Comparison of ENCODE assay signal across 8 cellular contexts in the genomic region with DNA sequence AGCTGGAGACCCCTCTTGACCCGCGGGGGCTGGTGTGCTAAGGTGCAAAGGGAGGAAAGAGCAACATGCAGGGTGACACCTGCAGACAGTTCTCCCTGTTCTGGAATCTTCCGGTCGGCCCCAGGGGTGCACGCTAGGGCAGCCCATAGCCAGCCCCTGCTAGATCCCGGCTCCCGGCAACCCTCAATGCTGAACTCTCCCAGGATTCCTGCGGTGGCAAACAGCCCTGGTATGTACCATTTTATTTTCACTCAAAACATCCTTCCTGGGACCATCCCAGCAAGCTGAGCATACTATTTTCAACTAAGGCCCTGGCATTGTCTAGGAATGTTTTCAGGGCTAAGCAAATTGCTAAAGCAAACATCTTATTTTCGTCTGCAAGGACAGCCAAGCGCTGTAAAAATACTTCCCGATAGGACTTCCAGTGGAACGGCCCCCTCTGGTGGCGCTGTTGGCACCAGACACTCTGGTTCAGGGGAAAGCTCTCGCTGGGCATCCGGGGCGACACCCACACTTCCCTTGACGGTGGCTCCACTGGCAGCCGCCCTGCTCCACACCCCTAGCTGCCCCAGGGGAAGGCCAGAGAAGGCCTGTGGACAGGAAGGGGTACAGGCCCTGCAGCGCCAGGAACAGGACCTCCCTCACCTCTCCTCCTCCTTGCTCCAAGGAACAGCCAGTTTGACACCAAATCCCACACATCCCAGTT.
A peak's percentile ranks its signal among the peaks of the same experiment; 100 is the strongest.
DNase-seq lines count a peak whose midpoint lies in the region; ATAC-seq and TF ChIP-seq lines count a peak whose summit lies in the region.

No MANE protein-coding gene starts in this region.

- H3K4me1 ChIP-seq in MM.1S (ENCODE audit: low read length) (peaks cover 11% of the 10 kb centered on the region; the same call in 1 of the 2 replicates), esophagus muscularis mucosa (peaks cover 99 to 100% (median 99%) of the 10 kb centered on the region in 4 donors), mucosa of stomach (ENCODE audit: control insufficient read depth, insufficient read depth, low read length) (peaks cover 76% of the 10 kb centered on the region)

- no peak for TF ChIP-seq POLR2A in esophagus muscularis mucosa (IDR thresholded peaks at IDR 0.05; ENCODE audit: low read depth)

- peaks cover under 1% of the 10 kb centered on the region for H3K9me3 Mint-ChIP-seq in stimulated activated memory B cell treated with anti-CD40 and anti-IgM and Interleukin-4, amounts not matched to agents 10 μg/mL and 1 μg/mL and 100 μg/mL, for 72 hours

- no peak for ATAC-seq in HG03159 (IDR thresholded peaks at IDR 0.05; ENCODE audit: unreplicated experiment)
- ATAC-seq in stimulated activated memory B cell treated with anti-CD40 and anti-IgM and Interleukin-4, amounts not matched to agents 10 μg/mL and 1 μg/mL and 100 μg/mL, for 72 hours, result no peak

- no peaks in the 10 kb centered on the region for H3K9me2 ChIP-seq in MM.1S (replicated peaks; ENCODE audit: insufficient read depth, low read length)

- no peak overlapping the region for H2AFZ ChIP-seq in MM.1S (ENCODE audit: low read length)

- TF ChIP-seq CTCF in MM.1S (IDR thresholded peaks at IDR 0.05; ENCODE audit: low read length) (peak; percentile 47), esophagus muscularis mucosa (IDR thresholded peaks at IDR 0.05) (peak; percentile 83 to 91 (median 86))

- no peaks in the 10 kb centered on the region for H3K36me3 ChIP-seq in MM.1S (replicated peaks; ENCODE audit: insufficient read depth, low read length)
- no peaks in the 10 kb centered on the region for H3K36me3 ChIP-seq in esophagus muscularis mucosa
- no peaks in the 10 kb centered on the region for H3K36me3 ChIP-seq in mucosa of stomach (ENCODE audit: control insufficient read depth, insufficient read depth, low read length)

- H3F3A ChIP-seq in MM.1S (ENCODE audit: insufficient read depth, low read length), result peaks cover 13% of the 10 kb centered on the region; the same call in 1 of the 2 replicates

- H4K20me1 ChIP-seq in MM.1S (ENCODE audit: insufficient read depth, low read length), result no peaks in the 10 kb centered on the region; the same call in 1 of the 2 replicates

- no peak overlapping the region for H3K27ac Mint-ChIP-seq in stimulated activated memory B cell treated with anti-CD40 and anti-IgM and Interleukin-4, amounts not matched to agents 10 μg/mL and 1 μg/mL and 100 μg/mL, for 72 hours

- no peak overlapping the region for H3K4me3 Mint-ChIP-seq in stimulated activated memory B cell treated with anti-CD40 and anti-IgM and Interleukin-4, amounts not matched to agents 10 μg/mL and 1 μg/mL and 100 μg/mL, for 72 hours

- H3K36me3 Mint-ChIP-seq in stimulated activated memory B cell treated with anti-CD40 and anti-IgM and Interleukin-4, amounts not matched to agents 10 μg/mL and 1 μg/mL and 100 μg/mL, for 72 hours, result no peaks in the 10 kb centered on the region

- no peaks in the 10 kb centered on the region for H3K79me2 ChIP-seq in MM.1S (ENCODE audit: low read length)

- H3K27ac ChIP-seq in MM.1S (ENCODE audit: low read length), result no peak overlapping the region
- peak overlapping the region; percentile 85 to 87 (median 87) for H3K27ac ChIP-seq in esophagus muscularis mucosa (replicated peaks in 1 of 4)

- intact Hi-C loops in esophagus muscularis mucosa (cut with DNase I), result loop anchor here (5.0 kb wide), 2 partner anchors 69 to 96 kb away; no protein-coding TSS in a partner anchor

- no peak for TF ChIP-seq EP300 in esophagus muscularis mucosa (IDR thresholded peaks at IDR 0.05)

- H3K9me3 ChIP-seq in MM.1S (replicated peaks; ENCODE audit: insufficient read depth, low read length), result no peaks in the 10 kb centered on the region
- no peaks in the 10 kb centered on the region for H3K9me3 ChIP-seq in esophagus muscularis mucosa
- no peaks in the 10 kb centered on the region for H3K9me3 ChIP-seq in mucosa of stomach (ENCODE audit: control insufficient read depth, low read length)

- DNase-seq in GM04504 (ENCODE audit: low read depth) (peak; percentile 70), MM.1S (no peak), esophagus muscularis mucosa (ENCODE audit: extremely low spot score) (peak; percentile 95), stromal cell of bone marrow (ENCODE audit: low read depth) (peak; percentile 82)
- peak; percentile 19 for DNase-seq in activated CD4-positive, alpha-beta T cell treated with anti-CD3 and anti-CD28 coated beads, Interleukin-2, amount 50 U/mL, for 1 hour

- WGBS in esophagus muscularis mucosa, result 10% methylated on average over 13 of the region's 19 CpGs

- H3K4me2 ChIP-seq in MM.1S (ENCODE audit: low read depth, low read length), result no peak overlapping the region

- H3K27me3 ChIP-seq in MM.1S (replicated peaks; ENCODE audit: insufficient read depth, low read length) (peaks cover 93% of the 10 kb centered on the region), esophagus muscularis mucosa (no peaks in the 10 kb centered on the region), mucosa of stomach (ENCODE audit: control insufficient read depth, insufficient read depth, low read length) (no peaks in the 10 kb centered on the region)

- peaks cover 38% of the 10 kb centered on the region for H3K4me1 Mint-ChIP-seq in stimulated activated memory B cell treated with anti-CD40 and anti-IgM and Interleukin-4, amounts not matched to agents 10 μg/mL and 1 μg/mL and 100 μg/mL, for 72 hours

- H3K9ac ChIP-seq in MM.1S (ENCODE audit: low read length) (no peak overlapping the region), mucosa of stomach (ENCODE audit: low read length) (peak overlapping the region; percentile 8)

- H3K27me3 Mint-ChIP-seq in stimulated activated memory B cell treated with anti-CD40 and anti-IgM and Interleukin-4, amounts not matched to agents 10 μg/mL and 1 μg/mL and 100 μg/mL, for 72 hours, result peaks cover 63% of the 10 kb centered on the region

- H3K4me3 ChIP-seq in MM.1S (ENCODE audit: low read length) (no peak overlapping the region), esophagus muscularis mucosa (peak overlapping the region; percentile 10 to 30 (median 29)), mucosa of stomach (ENCODE audit: low read length) (no peak overlapping the region)

Comparison
In these comparisons a context has a peak if more than half of its experiments do, and no peak if none do; other contexts are left out.
1. H3K4me3 ChIP-seq: peak in esophagus muscularis mucosa (4 of 4); none in MM.1S (single experiment) and mucosa of stomach (single experiment).